In genomic region chr13:21318891-21319532, GRCh38 we compare ENCODE assay signal across 12 cellular contexts.
A peak's percentile ranks its signal among the peaks of the same experiment; 100 is the strongest.
DNase-seq lines count a peak whose midpoint lies in the region; ATAC-seq and TF ChIP-seq lines count a peak whose summit lies in the region.
"Had no signal": no experiment of that assay in that cellular context is flagged by ENCODE, and none has a peak within 500 bp of the region (broad histone marks: within the 10 kb centered on the region; RNA-seq: fewer than 3 reads in every experiment).

No MANE protein-coding gene starts in this region.

- H3K4ac ChIP-seq in mesenchymal stem cell (ENCODE audit: low read depth in 1 of 2, low read length in 2 of 2): no peak overlapping the region

- H3K36me3 ChIP-seq in mesenchymal stem cell (ENCODE audit: control insufficient read depth in 1 of 2, insufficient read depth in 2 of 2, low read depth in 1 of 2, low read length in 2 of 2) (peaks cover 0 to 9% of the 10 kb centered on the region in 2 experiments), vagina (no peaks in the 10 kb centered on the region)

- no peak overlapping the region for H2BK12ac ChIP-seq in mesenchymal stem cell (ENCODE audit: low read length in 2 of 2)

- 98% methylated on average over 50 of the region's 50 CpGs for WGBS in mesenchymal stem cell

- H3K4me2 ChIP-seq in mesenchymal stem cell (ENCODE audit: low read length, poor library complexity, severe bottlenecking): no peak overlapping the region
- H3K4me2 ChIP-seq: KMS-11 had no signal

- no peak for TF ChIP-seq POLR2A in vagina (IDR thresholded peaks at IDR 0.05)

- no peak overlapping the region for H4K8ac ChIP-seq in mesenchymal stem cell (ENCODE audit: low read length)

- H2AFZ ChIP-seq in mesenchymal stem cell (ENCODE audit: low read depth, low read length): no peak overlapping the region

- H3K27ac ChIP-seq in mesenchymal stem cell (ENCODE audit: low read length, poor library complexity, severe bottlenecking) (no peak overlapping the region), vagina (no peak overlapping the region)
- H3K27ac ChIP-seq: KMS-11 had no signal

- no peak overlapping the region for H2BK5ac ChIP-seq in mesenchymal stem cell (ENCODE audit: low read depth, low read length, poor library complexity, severe bottlenecking)

- peak; percentile 29 for ATAC-seq in Right ventricle myocardium superior (ENCODE audit: poor library complexity)
- ATAC-seq: activated naive CD4-positive, alpha-beta T cell treated with anti-CD3 and anti-CD28 coated beads, Interleukin-2, amount 50 U/mL, for 72 hours had no signal

- H3K18ac ChIP-seq in mesenchymal stem cell (ENCODE audit: low read depth in 1 of 2, low read length in 2 of 2): no peak overlapping the region

- intact Hi-C loops in Right ventricle myocardium superior (cut with DNase I) (no loop called here), cardiac septum (cut with DNase I) (no loop called here), vagina (cut with DNase I) (no loop called here)

- no peaks in the 10 kb centered on the region for H3K9me3 ChIP-seq in mesenchymal stem cell (ENCODE audit: control insufficient read depth, low read length)
- no peaks in the 10 kb centered on the region for H3K9me3 ChIP-seq in vagina

- no peak overlapping the region for H3K23ac ChIP-seq in mesenchymal stem cell (ENCODE audit: low read length in 2 of 2)

- H3K4me3 ChIP-seq in mesenchymal stem cell (ENCODE audit: insufficient read depth in 1 of 2, low read depth in 1 of 2, low read length in 2 of 2): peak overlapping the region in 1 of 2 experiments; percentile 62
- H3K4me3 ChIP-seq in vagina: peak overlapping the region; percentile 17 to 24

- no peak overlapping the region for H4K91ac ChIP-seq in mesenchymal stem cell (ENCODE audit: low read length)

- no peak overlapping the region for H2BK120ac ChIP-seq in mesenchymal stem cell (ENCODE audit: low read depth, low read length)

- H2BK15ac ChIP-seq in mesenchymal stem cell (ENCODE audit: low read depth, poor library complexity, severe bottlenecking): no peak overlapping the region

- H3K9ac ChIP-seq in mesenchymal stem cell (ENCODE audit: low read length): peak overlapping the region; percentile 75
- H3K9ac ChIP-seq: KMS-11 had no signal

- no peaks in the 10 kb centered on the region for H3K79me1 ChIP-seq in mesenchymal stem cell (replicated peaks; ENCODE audit: low read length, poor library complexity, severe bottlenecking)

- H3K4me1 ChIP-seq in mesenchymal stem cell (ENCODE audit: control insufficient read depth, insufficient read depth, low read depth, low read length) (no peaks in the 10 kb centered on the region), vagina (no peaks in the 10 kb centered on the region)

- no peaks in the 10 kb centered on the region for H3K27me3 ChIP-seq in mesenchymal stem cell (ENCODE audit: control insufficient read depth in 1 of 2, insufficient read depth in 1 of 2, low read length in 2 of 2)
- no peaks in the 10 kb centered on the region for H3K27me3 ChIP-seq in vagina

- DNase-seq in Right ventricle myocardium superior: no peak
- DNase-seq in cardiac septum (ENCODE audit: low spot score): no peak
- DNase-seq in dermis blood vessel endothelial cell: peak; percentile 36
- no peak for DNase-seq in mesenchymal stem cell
- no peak for DNase-seq in vagina (ENCODE audit: extremely low spot score in 2 of 2)
- no peak for DNase-seq in NCI-H187 (lab: John Stamatoyannopoulos, UW)
- no peak for DNase-seq in stimulated activated CD4-positive, alpha-beta T cell treated with anti-CD3 and anti-CD28 coated beads, Interleukin-4, amount 100 ng/mL, for 4 hours
- DNase-seq in Ammon's horn (ENCODE audit: low spot score): no peak
- DNase-seq: kidney glomerular epithelial cell, T1000 had no signal

- no peak overlapping the region for H3K14ac ChIP-seq in mesenchymal stem cell (ENCODE audit: low read length in 2 of 2)

- TF ChIP-seq CTCF in vagina (IDR thresholded peaks at IDR 0.05): no peak

- no peak overlapping the region for H2AK5ac ChIP-seq in mesenchymal stem cell (ENCODE audit: low read length, severe bottlenecking)
